Comparison of ENCODE assay signal across 8 cellular contexts in genomic region chr17:40342575-40343058, GRCh38. TPM values are rescaled to one million over a fixed set of nuclear protein-coding genes. Genes with fewer than 3 reads are reported as not detected.
A peak's percentile ranks its signal among the peaks of the same experiment; 100 is the strongest.
DNase-seq lines count a peak whose midpoint lies in the region; FAIRE-seq and TF ChIP-seq lines count a peak whose summit lies in the region.

No MANE protein-coding gene starts in this region.

- H3K9me2 ChIP-seq in GM23248 (ENCODE audit: insufficient read depth), result no peaks in the 10 kb centered on the region

- peaks cover 51% of the 10 kb centered on the region for H3K4me1 Mint-ChIP-seq in activated T-helper 2 cell treated with anti-CD3 and anti-CD28 coated beads, Interferon-gamma antibody, Interleukin-2, Interleukin-4, amounts not matched to agents 10 μg/mL and 5 μg/mL and 100 μg/mL, durations not matched to agents 14 hours and 24 hours and 36 hours (ENCODE audit: low read depth)

- peaks cover 37% of the 10 kb centered on the region; the same call in 1 of the 2 replicates for H3K4me1 ChIP-seq in GM23248 (ENCODE audit: insufficient read depth)
- H3K4me1 ChIP-seq in right atrium auricular region, result peaks cover 0 to 87% of the 10 kb centered on the region in 2 donors

- H3K9me3 ChIP-seq in GM23248 (ENCODE audit: low read depth) (no peaks in the 10 kb centered on the region), right atrium auricular region (no peaks in the 10 kb centered on the region)

- H3K27ac Mint-ChIP-seq in activated T-helper 2 cell treated with anti-CD3 and anti-CD28 coated beads, Interferon-gamma antibody, Interleukin-2, Interleukin-4, amounts not matched to agents 10 μg/mL and 5 μg/mL and 100 μg/mL, durations not matched to agents 14 hours and 24 hours and 36 hours, result peak overlapping the region; percentile 33

- H3K27me3 ChIP-seq in GM23248 (replicated peaks; ENCODE audit: insufficient read depth), result no peaks in the 10 kb centered on the region
- no peaks in the 10 kb centered on the region for H3K27me3 ChIP-seq in right atrium auricular region

- peaks cover 86% of the 10 kb centered on the region for H3K79me2 ChIP-seq in GM23248 (ENCODE audit: insufficient read depth)

- intact Hi-C loops in activated T-helper 2 cell treated with anti-CD3 and anti-CD28 coated beads, Interferon-gamma antibody, Interleukin-2, Interleukin-4, amounts not matched to agents 10 μg/mL and 5 μg/mL and 100 μg/mL, durations not matched to agents 14 hours and 24 hours and 36 hours (cut with micrococcal nuclease), result loop anchor here (5.0 kb wide), 1 partner anchor 35 kb away; the partner anchor contains the start of gene RARA

- peaks cover 44% of the 10 kb centered on the region for H3K36me3 Mint-ChIP-seq in activated T-helper 2 cell treated with anti-CD3 and anti-CD28 coated beads, Interferon-gamma antibody, Interleukin-2, Interleukin-4, amounts not matched to agents 10 μg/mL and 5 μg/mL and 100 μg/mL, durations not matched to agents 14 hours and 24 hours and 36 hours (ENCODE audit: low read depth)

- TF ChIP-seq CTCF in right atrium auricular region (IDR thresholded peaks at IDR 0.05), result no peak
- no peak for TF ChIP-seq CTCF in retinal pigment epithelial cell (conservative IDR thresholded peaks at IDR 0.05; ENCODE audit: low read depth, low read length)

- no peaks in the 10 kb centered on the region for H3K9me3 Mint-ChIP-seq in activated T-helper 2 cell treated with anti-CD3 and anti-CD28 coated beads, Interferon-gamma antibody, Interleukin-2, Interleukin-4, amounts not matched to agents 10 μg/mL and 5 μg/mL and 100 μg/mL, durations not matched to agents 14 hours and 24 hours and 36 hours

- in situ Hi-C loops in GM23248 (cut with MboI), result no loop called here

- peak; percentile 50 for DNase-seq in GM23248
- no peak for DNase-seq in activated T-helper 2 cell treated with anti-CD3 and anti-CD28 coated beads, Interferon-gamma antibody, Interleukin-2, Interleukin-4, amounts not matched to agents 10 μg/mL and 5 μg/mL and 100 μg/mL, durations not matched to agents 14 hours and 24 hours and 36 hours (ENCODE audit: low spot score)
- DNase-seq in right atrium auricular region (ENCODE audit: low spot score), result no peak
- DNase-seq in retinal pigment epithelial cell (ENCODE audit: low read depth), result no peak
- DNase-seq in NK-92 (lab: John Stamatoyannopoulos, UW; ENCODE audit: unreplicated experiment), result no peak
- no peak for DNase-seq in NCI-H1436 (lab: John Stamatoyannopoulos, UW)
- no peak for DNase-seq in H54 (ENCODE audit: insufficient read length, low spot score)
- DNase-seq in NCI-H526 (lab: John Stamatoyannopoulos, UW), result no peak

- 1 to 2% methylated on average over 23 to 30 of the region's 30 CpGs for WGBS in GM23248 (ENCODE audit: low coverage in 1 of 2, low lambda C conversion rate in 2 of 2, missing lambda C conversion rate in 2 of 2), 2 experiments

- H3K4me3 ChIP-seq in GM23248, result peak overlapping the region; percentile 84
- H3K4me3 ChIP-seq in right atrium auricular region, result peak overlapping the region; percentile 83 to 85
- H3K4me3 ChIP-seq in retinal pigment epithelial cell (ENCODE audit: low read length), result peak overlapping the region; percentile 87

- no peaks in the 10 kb centered on the region for H3K27me3 Mint-ChIP-seq in activated T-helper 2 cell treated with anti-CD3 and anti-CD28 coated beads, Interferon-gamma antibody, Interleukin-2, Interleukin-4, amounts not matched to agents 10 μg/mL and 5 μg/mL and 100 μg/mL, durations not matched to agents 14 hours and 24 hours and 36 hours (ENCODE audit: low read depth)

- H3K4me3 Mint-ChIP-seq in activated T-helper 2 cell treated with anti-CD3 and anti-CD28 coated beads, Interferon-gamma antibody, Interleukin-2, Interleukin-4, amounts not matched to agents 10 μg/mL and 5 μg/mL and 100 μg/mL, durations not matched to agents 14 hours and 24 hours and 36 hours (ENCODE audit: low read depth), result peak overlapping the region; percentile 67

- H3F3A ChIP-seq in GM23248 (ENCODE audit: insufficient read depth), result peaks cover 27% of the 10 kb centered on the region

- H4K20me1 ChIP-seq in GM23248 (ENCODE audit: insufficient read depth), result no peaks in the 10 kb centered on the region

- peak overlapping the region; percentile 91 for H3K9ac ChIP-seq in GM23248

- H3K27ac ChIP-seq in GM23248 (peak overlapping the region; percentile 83), right atrium auricular region (peak overlapping the region; percentile 95 to 98)

- no peak for FAIRE-seq in H54 (lab: Jason Lieb, UNC)

- H3K4me2 ChIP-seq in GM23248 (ENCODE audit: unreplicated experiment), result peak overlapping the region; percentile 97

- no peak for TF ChIP-seq POLR2A in H54 (IDR thresholded peaks at IDR 0.05; ENCODE audit: low read depth, low read length)

- H3K36me3 ChIP-seq in GM23248 (ENCODE audit: low read depth) (no peaks in the 10 kb centered on the region), right atrium auricular region (no peaks in the 10 kb centered on the region)

- no peak overlapping the region for H2AFZ ChIP-seq in GM23248

RNA-seq across cellular contexts. Expression of gene GJD3, which starts 21.9 kb away (rescaled TPM):
- total RNA-seq in GM23248 (2014; rRNA removed; shearing (Covaris generic)), result 1.2 TPM in 1 of 2 replicates, not detected in the other
- 1.3 and 2.0 TPM in 2 replicates for polyA plus RNA-seq in GM23248 (2016; fragmentation: Nextera tagmentation; extraction: Ambion mirVana)
- 0.48 TPM in 1 of 2 replicates, not detected in the other for total RNA-seq in activated T-helper 2 cell treated with anti-CD3 and anti-CD28 coated beads, Interferon-gamma antibody, Interleukin-2, Interleukin-4, amounts not matched to agents 10 μg/mL and 5 μg/mL and 100 μg/mL, durations not matched to agents 14 hours and 24 hours and 36 hours
- total RNA-seq in right atrium auricular region, result 1 to 10 TPM in 1 of 2 donors, not detected in 1; 1.6 TPM

RNA-seq across cellular contexts. Expression of gene RARA, which starts 33.6 kb away (rescaled TPM):
- total RNA-seq in GM23248 (2014; rRNA removed; shearing (Covaris generic)), result 32.2 and 38.9 TPM in 2 replicates
- 23.7 and 24.5 TPM in 2 replicates for polyA plus RNA-seq in GM23248 (2016; fragmentation: Nextera tagmentation; extraction: Ambion mirVana)
- 30.4 and 35.1 TPM in 2 replicates for total RNA-seq in activated T-helper 2 cell treated with anti-CD3 and anti-CD28 coated beads, Interferon-gamma antibody, Interleukin-2, Interleukin-4, amounts not matched to agents 10 μg/mL and 5 μg/mL and 100 μg/mL, durations not matched to agents 14 hours and 24 hours and 36 hours
- total RNA-seq in right atrium auricular region, result 10 to 100 TPM; 28.5 to 51.7 TPM

RNA-seq across cellular contexts. Expression of gene CDC6, which starts 54.9 kb away (rescaled TPM):
- total RNA-seq in GM23248 (2014; rRNA removed; shearing (Covaris generic)), result 12.4 and 13.4 TPM in 2 replicates
- polyA plus RNA-seq in GM23248 (2016; fragmentation: Nextera tagmentation; extraction: Ambion mirVana), result 8.8 and 9.8 TPM in 2 replicates
- total RNA-seq in activated T-helper 2 cell treated with anti-CD3 and anti-CD28 coated beads, Interferon-gamma antibody, Interleukin-2, Interleukin-4, amounts not matched to agents 10 μg/mL and 5 μg/mL and 100 μg/mL, durations not matched to agents 14 hours and 24 hours and 36 hours, result 126 and 133 TPM in 2 replicates
- 1 to 10 TPM in 1 of 2 donors, under 1 TPM in 1; 0.44 to 1.0 TPM for total RNA-seq in right atrium auricular region
